In the genomic region with DNA sequence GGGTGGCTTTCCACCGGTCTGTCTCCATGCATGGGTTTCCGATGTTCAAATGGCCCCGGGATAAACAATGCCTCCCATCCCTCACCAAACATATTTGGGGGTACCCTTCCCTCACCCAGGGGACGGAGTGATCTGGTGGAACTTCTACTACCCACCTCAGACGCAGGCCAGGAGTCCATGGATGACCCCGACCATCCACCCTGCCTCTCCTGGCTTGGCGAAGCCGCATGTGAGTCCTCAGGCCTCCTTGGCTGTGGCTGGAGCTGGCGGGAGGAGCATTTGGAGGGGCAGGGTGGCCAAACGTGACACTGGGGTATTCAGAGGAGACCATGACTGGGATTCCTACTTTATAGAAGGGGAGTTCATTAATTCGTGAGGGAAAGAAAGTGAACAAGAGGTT, we compare ENCODE assay signal across 21 cellular contexts. TPM values are rescaled to one million over a fixed set of nuclear protein-coding genes. Genes with fewer than 3 reads are reported as not detected.
DNase-seq lines count a peak whose midpoint lies in the region; ATAC-seq, FAIRE-seq and TF ChIP-seq lines count a peak whose summit lies in the region.
"Had no signal": no experiment of that assay in that cellular context is flagged by ENCODE, and none has a peak within 500 bp of the region (broad histone marks: within the 10 kb centered on the region; RNA-seq: fewer than 3 reads in every experiment).

No MANE protein-coding gene starts in this region.

- no peaks in the 10 kb centered on the region for H3K79me2 ChIP-seq in HepG2 (ENCODE audit: insufficient read depth, low read length)

- POLR2A ChIA-PET in HEK293 (lab: Yijun Ruan, JAX) (no interaction called here), HepG2 (lab: Yijun Ruan, JAX) (no interaction called here)

- H3K4me1 ChIP-seq in HEK293 (ENCODE audit: control insufficient read depth, insufficient read depth, low read length) (no peaks in the 10 kb centered on the region), kidney (ENCODE audit: control insufficient read depth in 1 of 2, insufficient read depth in 1 of 2, low read depth in 1 of 2, low read length in 2 of 2) (no peaks in the 10 kb centered on the region), HepG2 (ENCODE audit: insufficient read depth, low read length) (no peaks in the 10 kb centered on the region)
- H3K4me1 ChIP-seq: BLaER1 treated with 17β-estradiol and CSF1 and Interleukin-3, amounts not matched to agents 10 nM and 100 nM had no signal

- peaks cover 3% of the 10 kb centered on the region for H3K9me3 Mint-ChIP-seq in progenitor cell of endocrine pancreas (ENCODE audit: low read depth)

- no peak overlapping the region for H3K4me3 Mint-ChIP-seq in progenitor cell of endocrine pancreas (ENCODE audit: low read depth)

- H3K27me3 Mint-ChIP-seq in progenitor cell of endocrine pancreas = peaks cover 45% of the 10 kb centered on the region

- in situ Hi-C loops in HepG2 (cut with HindIII; ENCODE audit: extremely low pct_ligation_motif_present, low pct_unique_long_range_greater_than_20kb) = no loop called here

- H3K27ac Mint-ChIP-seq in progenitor cell of endocrine pancreas = no peak overlapping the region

- no peak overlapping the region for H2AFZ ChIP-seq in HepG2 (ENCODE audit: low read length)
- H2AFZ ChIP-seq: PC-9 had no signal

- no peak for TF ChIP-seq CTCF in HEK293 (tag by site-specific recombination; IDR thresholded peaks at IDR 0.05)
- no peak for TF ChIP-seq CTCF in kidney (IDR thresholded peaks at IDR 0.05; ENCODE audit: borderline replicate concordance, extremely low read depth, insufficient read depth)
- TF ChIP-seq CTCF in progenitor cell of endocrine pancreas (IDR thresholded peaks at IDR 0.05; ENCODE audit: unreplicated experiment) = no peak
- no peak for TF ChIP-seq CTCF in HepG2 (CRISPR knock-in tag; IDR thresholded peaks at IDR 0.05)

- CTCF ChIA-PET in HEK293 (lab: Yijun Ruan, JAX) = interaction anchor here (0.6 kb wide), 1 partner anchor 619 kb away, joined by 3 read pairs; no protein-coding TSS in a partner anchor
- CTCF ChIA-PET in HepG2 (lab: Yijun Ruan, JAX; ENCODE audit: low intra/inter-chr PET ratio, low total read pairs) = no interaction called here

- H3K4me3 ChIP-seq in HEK293 (ENCODE audit: low read depth, low read length) (no peak overlapping the region), kidney (ENCODE audit: low read length in 2 of 2) (no peak overlapping the region), HepG2 (replicated peaks in 1 of 3; ENCODE audit: insufficient read depth in 1 of 3, low read depth in 2 of 3, low read length in 3 of 3) (no peak overlapping the region)
- H3K4me3 ChIP-seq: BLaER1 treated with 17β-estradiol and CSF1 and Interleukin-3, amounts not matched to agents 10 nM and 100 nM; PC-9 had no signal

- intact Hi-C loops in kidney (cut with DNase I) = no loop called here
- intact Hi-C loops in HepG2 (cut with micrococcal nuclease; ENCODE audit: unreplicated experiment) = no loop called here

- ATAC-seq in GM21619 (IDR thresholded peaks at IDR 0.05; ENCODE audit: unreplicated experiment) (no peak), HepG2 (no peak)

- TF ChIP-seq EP300 in HepG2 (IDR thresholded peaks at IDR 0.05; ENCODE audit: low read depth in 2 of 2, low read length in 2 of 2) = no peak
- no peak for TF ChIP-seq EP300 in HepG2 (CRISPR knock-in tag; IDR thresholded peaks at IDR 0.05; ENCODE audit: borderline replicate concordance)

- no peaks in the 10 kb centered on the region for H3K36me3 ChIP-seq in HEK293 (ENCODE audit: control insufficient read depth in 2 of 2, insufficient read depth in 1 of 2, low read length in 2 of 2)
- H3K36me3 ChIP-seq in kidney (ENCODE audit: control insufficient read depth in 1 of 2, insufficient read depth in 2 of 2, low read length in 2 of 2) = no peaks in the 10 kb centered on the region
- H3K36me3 ChIP-seq in HepG2 (replicated peaks in 1 of 2; ENCODE audit: control insufficient read depth in 1 of 2, insufficient read depth in 2 of 2, low read length in 2 of 2) = no peaks in the 10 kb centered on the region
- H3K36me3 ChIP-seq: BLaER1 treated with 17β-estradiol and CSF1 and Interleukin-3, amounts not matched to agents 10 nM and 100 nM had no signal

- peaks cover 4% of the 10 kb centered on the region for H3K4me1 Mint-ChIP-seq in progenitor cell of endocrine pancreas (ENCODE audit: low read depth)

- H3K9me3 ChIP-seq in HEK293 (ENCODE audit: control insufficient read depth, insufficient read depth, low read depth, low read length) (no peaks in the 10 kb centered on the region), kidney (ENCODE audit: control insufficient read depth in 1 of 2, low read length in 2 of 2) (no peaks in the 10 kb centered on the region), HepG2 (ENCODE audit: low read length) (no peaks in the 10 kb centered on the region)

- H3K9ac ChIP-seq in kidney (ENCODE audit: low read length in 2 of 2) (no peak overlapping the region), HepG2 (ENCODE audit: insufficient read depth, low read depth, low read length) (no peak overlapping the region)
- H3K9ac ChIP-seq: BLaER1 treated with 17β-estradiol and CSF1 and Interleukin-3, amounts not matched to agents 10 nM and 100 nM; KMS-11 had no signal

- H3K27me3 ChIP-seq in HepG2 (ENCODE audit: control insufficient read depth in 1 of 2, insufficient read depth in 2 of 2, low read length in 2 of 2) = peaks cover 3 to 48% of the 10 kb centered on the region in 2 experiments; a peak in 4 of 5 replicates
- H3K27me3 ChIP-seq: BLaER1 treated with 17β-estradiol and CSF1 and Interleukin-3, amounts not matched to agents 10 nM and 100 nM had no signal

- no peak overlapping the region for H3K4me2 ChIP-seq in HepG2 (ENCODE audit: low read depth, low read length)
- H3K4me2 ChIP-seq: BLaER1 treated with 17β-estradiol and CSF1 and Interleukin-3, amounts not matched to agents 10 nM and 100 nM; KMS-11; PC-9 had no signal

- no TSS peak for BruUV-seq in HepG2 (replicated peaks; lab: Mats Ljungman, UMichigan)

- no peaks in the 10 kb centered on the region for H3K36me3 Mint-ChIP-seq in progenitor cell of endocrine pancreas (ENCODE audit: insufficient read depth)

- H4K20me1 ChIP-seq in HepG2 (ENCODE audit: insufficient read depth, low read length) = no peaks in the 10 kb centered on the region
- H4K20me1 ChIP-seq: BLaER1 treated with 17β-estradiol and CSF1 and Interleukin-3, amounts not matched to agents 10 nM and 100 nM had no signal

- H3K27ac ChIP-seq in HEK293 (ENCODE audit: extremely low read depth, low read depth, low read length) (no peak overlapping the region), kidney (ENCODE audit: low read depth in 2 of 2, low read length in 2 of 2) (no peak overlapping the region), HepG2 (ENCODE audit: extremely low read length, insufficient read depth, low read length) (no peak overlapping the region)
- H3K27ac ChIP-seq: BLaER1 treated with 17β-estradiol and CSF1 and Interleukin-3, amounts not matched to agents 10 nM and 100 nM; KMS-11; PC-9; RWPE1 had no signal

- WGBS in HepG2 (ENCODE audit: low lambda C conversion rate) = 29% methylated on average over 11 of the region's 11 CpGs

- FAIRE-seq in kidney (lab: Jason Lieb, UNC) (no peak), HepG2 (lab: Jason Lieb, UNC) (no peak)
- FAIRE-seq: H54 had no signal

- DNase-seq in D341Med (ENCODE audit: low spot score) = peak; percentile 10
- DNase-seq in kidney = peak; percentile 53
- DNase-seq in progenitor cell of endocrine pancreas (ENCODE audit: low spot score, unreplicated experiment) = peak; percentile 4
- DNase-seq in NCI-H1436 (lab: John Stamatoyannopoulos, UW) = no peak
- DNase-seq in activated CD4-positive, alpha-beta T cell treated with anti-CD3 and anti-CD28 coated beads for 1 hour = no peak
- DNase-seq in HepG2 (ENCODE audit: low spot score) = no peak
- DNase-seq: DMS79, NCI-H1436 treated with DMSO at 0.1 percent for 48 hours, NCI-H2029, NCI-H345, NCI-H524 treated with DMSO at 0.1 percent for 48 hours, PC-9, SIG-M5 had no signal

- TF ChIP-seq POLR2A in HepG2 (IDR thresholded peaks at IDR 0.05; ENCODE audit: insufficient read depth in 1 of 2, low read depth in 2 of 2, low read length in 2 of 2) = no peak

- no peak for TF ChIP-seq RAD21 in HepG2 (CRISPR knock-in tag; IDR thresholded peaks at IDR 0.05)

TF ChIP-seq in HEK293, 187 proteins besides CTCF, POLR2A, EP300 and RAD21 (continues in another document):
- TF ChIP-seq ZNF514 (tag by site-specific recombination; IDR thresholded peaks at IDR 0.05) = no peak
- TF ChIP-seq ZNF707 (tag by site-specific recombination; IDR thresholded peaks at IDR 0.05) = no peak
- no peak for TF ChIP-seq ZNF624 (tag by site-specific recombination; IDR thresholded peaks at IDR 0.05)
- no peak for TF ChIP-seq ZNF623 (tag by site-specific recombination; IDR thresholded peaks at IDR 0.05)

TF ChIP-seq in HepG2, 621 proteins besides CTCF, POLR2A, EP300 and RAD21 (continues in another document):
- no peak for TF ChIP-seq TAF15 (IDR thresholded peaks at IDR 0.05; ENCODE audit: low read depth, low read length, poor library complexity, severe bottlenecking)
- TF ChIP-seq ZMYM2 (CRISPR knock-in tag; IDR thresholded peaks at IDR 0.05) = no peak
- TF ChIP-seq ZNF652 (CRISPR knock-in tag; IDR thresholded peaks at IDR 0.05; ENCODE audit: borderline replicate concordance, low read depth) = no peak

RNA-seq across cellular contexts. Expression of gene FRMD1, which starts 45.9 kb away (rescaled TPM):
- total RNA-seq in kidney = 1.1 TPM
- polyA plus RNA-seq in kidney (ENCODE audit: insufficient read depth, low read depth, low replicate concordance) = 7.5 TPM
- not detected in 2 replicates for total RNA-seq in progenitor cell of endocrine pancreas
- total RNA-seq in HepG2 (2016; rRNA removed; fragmentation: Illumina TruSeq; extraction: Trizol) = not detected in 2 replicates
- not detected in 2 replicates for total RNA-seq in HepG2 (2016; cell fraction: cytosol; rRNA removed; fragmentation: Illumina TruSeq; extraction: Trizol; ENCODE audit: low read depth)
- total RNA-seq in HepG2 (2016; cell fraction: insoluble cytoplasmic fraction; rRNA removed; fragmentation: Illumina TruSeq; extraction: Trizol) = not detected in 2 replicates
- total RNA-seq in HepG2 (2016; cell fraction: membrane; rRNA removed; fragmentation: Illumina TruSeq; extraction: Trizol) = not detected in 2 replicates
- not detected in 2 replicates for total RNA-seq in HepG2 (2016; cell fraction: nucleus; rRNA removed; fragmentation: Illumina TruSeq; extraction: Trizol)
- 0.01 and 0.09 TPM in 2 replicates for polyA plus RNA-seq in HepG2 (2011; rRNA removed)
- polyA plus RNA-seq in HepG2 (2011; cell fraction: cytosol; rRNA removed) = 0.01 and 0.03 TPM in 2 replicates
- 0.14 and 0.32 TPM in 2 replicates for polyA plus RNA-seq in HepG2 (2011; cell fraction: nucleus; rRNA removed)
- polyA plus RNA-seq in HepG2 (2012) = 0.05 TPM in 2 replicates
- not detected in 2 replicates for polyA plus RNA-seq in HepG2 (2016; cell fraction: cytosol; fragmentation: Illumina TruSeq; extraction: Trizol; ENCODE audit: low read depth)
- not detected in 2 replicates for polyA plus RNA-seq in HepG2 (2016; cell fraction: insoluble cytoplasmic fraction; fragmentation: Illumina TruSeq; extraction: Trizol; ENCODE audit: low read depth)
- polyA plus RNA-seq in HepG2 (2016; cell fraction: membrane; fragmentation: Illumina TruSeq; extraction: Trizol; ENCODE audit: low read depth) = not detected in 2 replicates
- not detected in 2 replicates for polyA plus RNA-seq in HepG2 (2016; cell fraction: nucleus; fragmentation: Illumina TruSeq; extraction: Trizol; ENCODE audit: insufficient read depth, low read depth)
- 0.04 TPM in 1 of 2 replicates, not detected in the other for polyA minus RNA-seq in HepG2 (2011; rRNA and poly(A)+ RNA removed; ENCODE audit: low replicate concordance)
- not detected in 2 replicates for polyA minus RNA-seq in HepG2 (2011; cell fraction: cytosol; rRNA and poly(A)+ RNA removed)
- 0.13 TPM in 1 of 2 replicates, not detected in the other for polyA minus RNA-seq in HepG2 (2011; cell fraction: nucleus; rRNA and poly(A)+ RNA removed)
- total RNA-seq: A673, M059J, PC-9 had no signal

Comparison
In these comparisons a context has a peak if more than half of its experiments do, and no peak if none do; other contexts are left out.
1. DNase-seq: peak in D341Med (single experiment), kidney (single experiment) and progenitor cell of endocrine pancreas (single experiment); none in NCI-H1436 (single experiment), activated CD4-positive, alpha-beta T cell treated with anti-CD3 and anti-CD28 coated beads for 1 hour (single experiment) and HepG2 (single experiment).